In genomic region chr2:121717529-121717928, GRCh38 we compare ENCODE assay signal across 1 cellular context.
TF ChIP-seq lines count a peak whose summit lies in the region.

No MANE protein-coding gene starts in this region.

TF ChIP-seq in IMR-90, 13 proteins besides CTCF, POLR2A, EP300 and RAD21 (continued from another document):
- no peak for TF ChIP-seq USF2 (IDR thresholded peaks at IDR 0.05; ENCODE audit: low read depth, low read length)
- TF ChIP-seq BHLHE40 (IDR thresholded peaks at IDR 0.05; ENCODE audit: low read depth, low read length), result no peak
- no peak for TF ChIP-seq ELK1 (IDR thresholded peaks at IDR 0.05; ENCODE audit: borderline replicate concordance, low read depth, low read length)
- TF ChIP-seq MAZ (IDR thresholded peaks at IDR 0.05; ENCODE audit: borderline replicate concordance, low read depth, low read length), result no peak
- no peak for TF ChIP-seq SMC3 (IDR thresholded peaks at IDR 0.05; ENCODE audit: low read depth, low read length)
- no peak for TF ChIP-seq MAFK (IDR thresholded peaks at IDR 0.05; ENCODE audit: low read depth, low read length)
- no peak for TF ChIP-seq CHD1 (IDR thresholded peaks at IDR 0.05; ENCODE audit: low read depth, low read length)
- no peak for TF ChIP-seq MXI1 (IDR thresholded peaks at IDR 0.05; ENCODE audit: borderline replicate concordance, low read depth, low read length)
- no peak for TF ChIP-seq RFX5 (IDR thresholded peaks at IDR 0.05; ENCODE audit: low read depth, low read length)
- no peak for TF ChIP-seq RCOR1 (IDR thresholded peaks at IDR 0.05; ENCODE audit: insufficient replicate concordance, low read length)
- no peak for TF ChIP-seq FOS (IDR thresholded peaks at IDR 0.05; ENCODE audit: low read depth, low read length)
- TF ChIP-seq NFE2L2 (IDR thresholded peaks at IDR 0.05; ENCODE audit: low read depth, low read length), result no peak
